ENCODE assay signal across 33 cellular contexts in the genomic region with DNA sequence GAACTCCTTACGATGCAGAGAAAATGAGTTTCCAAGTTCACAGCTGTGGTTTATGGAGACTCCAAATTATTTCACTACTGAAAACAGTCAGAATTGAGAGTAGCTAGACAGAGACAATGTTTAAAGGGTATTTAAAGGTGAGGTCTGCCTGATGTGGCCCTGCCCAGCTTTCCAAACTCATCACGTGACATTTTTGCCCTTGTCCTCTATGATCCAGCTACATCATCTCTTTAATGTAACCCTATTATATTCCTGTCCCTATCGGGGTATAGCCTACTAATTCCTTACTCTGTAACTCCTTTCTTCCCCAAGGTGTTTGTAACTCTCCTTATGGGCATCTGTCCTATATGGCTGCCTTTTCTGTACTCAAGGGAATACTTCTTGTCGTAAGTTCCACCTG.
"Had no signal": no experiment of that assay in that cellular context is flagged by ENCODE, and none has a peak within 500 bp of the region (broad histone marks: within the 10 kb centered on the region; RNA-seq: fewer than 3 reads in every experiment).

No MANE protein-coding gene starts in this region.

- H3K9me3 ChIP-seq: MG63 had no signal

- H3K4me3 ChIP-seq: MG63 had no signal

- H3K27me3 ChIP-seq: MG63 had no signal

- H3K36me3 ChIP-seq: MG63 had no signal

- DNase-seq: Karpas-422, Kasumi-1, MG63, MM.1S, NCI-H1048, NCI-H1092, NCI-H1092 treated with DMSO at 0.1 percent for 48 hours, NCI-H1105, NCI-H1105 treated with DMSO at 0.1 percent for 48 hours, NCI-H1417, NCI-H1417 treated with DMSO at 0.1 percent for 48 hours, NCI-H1436, NCI-H1436 treated with DMSO at 0.1 percent for 48 hours, NCI-H146, NCI-H1694, NCI-H1694 treated with DMSO at 0.1 percent for 48 hours, NCI-H187, NCI-H187 treated with DMSO at 0.1 percent for 48 hours, NCI-H1930, NCI-H2029, NCI-H2029 treated with DMSO at 0.1 percent for 48 hours, NCI-H2081, NCI-H2081 treated with DMSO at 0.1 percent for 48 hours, NCI-H2107, NCI-H2171, NCI-H2171 treated with DMSO at 0.1 percent for 48 hours, NCI-H2227 treated with DMSO at 0.1 percent for 48 hours, NCI-H226, NCI-H345, NCI-H446, NCI-H446 treated with DMSO at 0.1 percent for 48 hours, NCI-H510A, NCI-H510A treated with DMSO at 0.1 percent for 48 hours had no signal
